Comparison of ENCODE assay signal across 2 cellular contexts in the genomic region with DNA sequence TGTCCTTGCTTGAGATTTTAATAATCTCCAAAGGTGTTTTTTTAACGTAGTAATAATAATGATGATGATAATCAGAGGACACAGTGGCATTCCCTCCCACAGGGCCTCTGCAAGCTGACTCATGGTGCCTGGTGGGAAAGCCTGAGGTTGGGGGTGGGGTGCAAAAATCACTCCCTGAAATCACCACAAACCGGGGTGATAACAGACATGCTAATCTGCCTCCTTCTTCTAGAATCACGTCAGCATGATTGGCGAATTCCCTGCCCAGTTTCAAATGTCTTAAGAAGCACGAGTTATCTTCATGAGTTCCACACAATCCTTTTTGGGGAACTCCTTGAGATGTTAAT.
TF ChIP-seq lines count a peak whose summit lies in the region.

No MANE protein-coding gene starts in this region.

TF ChIP-seq in GM23338, 12 proteins besides CTCF, POLR2A, EP300 and RAD21 (continued from another document):
- TF ChIP-seq, protein P1, sequence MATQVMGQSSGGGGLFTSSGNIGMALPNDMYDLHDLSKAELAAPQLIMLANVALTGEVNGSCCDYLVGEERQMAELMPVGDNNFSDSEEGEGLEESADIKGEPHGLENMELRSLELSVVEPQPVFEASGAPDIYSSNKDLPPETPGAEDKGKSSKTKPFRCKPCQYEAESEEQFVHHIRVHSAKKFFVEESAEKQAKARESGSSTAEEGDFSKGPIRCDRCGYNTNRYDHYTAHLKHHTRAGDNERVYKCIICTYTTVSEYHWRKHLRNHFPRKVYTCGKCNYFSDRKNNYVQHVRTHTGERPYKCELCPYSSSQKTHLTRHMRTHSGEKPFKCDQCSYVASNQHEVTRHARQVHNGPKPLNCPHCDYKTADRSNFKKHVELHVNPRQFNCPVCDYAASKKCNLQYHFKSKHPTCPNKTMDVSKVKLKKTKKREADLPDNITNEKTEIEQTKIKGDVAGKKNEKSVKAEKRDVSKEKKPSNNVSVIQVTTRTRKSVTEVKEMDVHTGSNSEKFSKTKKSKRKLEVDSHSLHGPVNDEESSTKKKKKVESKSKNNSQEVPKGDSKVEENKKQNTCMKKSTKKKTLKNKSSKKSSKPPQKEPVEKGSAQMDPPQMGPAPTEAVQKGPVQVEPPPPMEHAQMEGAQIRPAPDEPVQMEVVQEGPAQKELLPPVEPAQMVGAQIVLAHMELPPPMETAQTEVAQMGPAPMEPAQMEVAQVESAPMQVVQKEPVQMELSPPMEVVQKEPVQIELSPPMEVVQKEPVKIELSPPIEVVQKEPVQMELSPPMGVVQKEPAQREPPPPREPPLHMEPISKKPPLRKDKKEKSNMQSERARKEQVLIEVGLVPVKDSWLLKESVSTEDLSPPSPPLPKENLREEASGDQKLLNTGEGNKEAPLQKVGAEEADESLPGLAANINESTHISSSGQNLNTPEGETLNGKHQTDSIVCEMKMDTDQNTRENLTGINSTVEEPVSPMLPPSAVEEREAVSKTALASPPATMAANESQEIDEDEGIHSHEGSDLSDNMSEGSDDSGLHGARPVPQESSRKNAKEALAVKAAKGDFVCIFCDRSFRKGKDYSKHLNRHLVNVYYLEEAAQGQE (IDR thresholded peaks at IDR 0.05; ENCODE audit: unreplicated experiment) = no peak
- TF ChIP-seq POLR2AphosphoS5 (IDR thresholded peaks at IDR 0.05; ENCODE audit: low read depth) = no peak
- TF ChIP-seq NANOG (IDR thresholded peaks at IDR 0.05; ENCODE audit: borderline replicate concordance) = no peak
- no peak for TF ChIP-seq JUNB (IDR thresholded peaks at IDR 0.05; ENCODE audit: unreplicated experiment)
- no peak for TF ChIP-seq CREB1 (CRISPR knock-in tag; IDR thresholded peaks at IDR 0.05; ENCODE audit: low read depth)
- TF ChIP-seq ZNF331 (CRISPR knock-in tag; IDR thresholded peaks at IDR 0.05; ENCODE audit: low read depth) = no peak
- TF ChIP-seq, protein P2, sequence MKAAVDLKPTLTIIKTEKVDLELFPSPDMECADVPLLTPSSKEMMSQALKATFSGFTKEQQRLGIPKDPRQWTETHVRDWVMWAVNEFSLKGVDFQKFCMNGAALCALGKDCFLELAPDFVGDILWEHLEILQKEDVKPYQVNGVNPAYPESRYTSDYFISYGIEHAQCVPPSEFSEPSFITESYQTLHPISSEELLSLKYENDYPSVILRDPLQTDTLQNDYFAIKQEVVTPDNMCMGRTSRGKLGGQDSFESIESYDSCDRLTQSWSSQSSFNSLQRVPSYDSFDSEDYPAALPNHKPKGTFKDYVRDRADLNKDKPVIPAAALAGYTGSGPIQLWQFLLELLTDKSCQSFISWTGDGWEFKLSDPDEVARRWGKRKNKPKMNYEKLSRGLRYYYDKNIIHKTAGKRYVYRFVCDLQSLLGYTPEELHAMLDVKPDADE (IDR thresholded peaks at IDR 0.05) = no peak
- no peak for TF ChIP-seq STAT1 (IDR thresholded peaks at IDR 0.05; ENCODE audit: unreplicated experiment)
- TF ChIP-seq, protein P3, sequence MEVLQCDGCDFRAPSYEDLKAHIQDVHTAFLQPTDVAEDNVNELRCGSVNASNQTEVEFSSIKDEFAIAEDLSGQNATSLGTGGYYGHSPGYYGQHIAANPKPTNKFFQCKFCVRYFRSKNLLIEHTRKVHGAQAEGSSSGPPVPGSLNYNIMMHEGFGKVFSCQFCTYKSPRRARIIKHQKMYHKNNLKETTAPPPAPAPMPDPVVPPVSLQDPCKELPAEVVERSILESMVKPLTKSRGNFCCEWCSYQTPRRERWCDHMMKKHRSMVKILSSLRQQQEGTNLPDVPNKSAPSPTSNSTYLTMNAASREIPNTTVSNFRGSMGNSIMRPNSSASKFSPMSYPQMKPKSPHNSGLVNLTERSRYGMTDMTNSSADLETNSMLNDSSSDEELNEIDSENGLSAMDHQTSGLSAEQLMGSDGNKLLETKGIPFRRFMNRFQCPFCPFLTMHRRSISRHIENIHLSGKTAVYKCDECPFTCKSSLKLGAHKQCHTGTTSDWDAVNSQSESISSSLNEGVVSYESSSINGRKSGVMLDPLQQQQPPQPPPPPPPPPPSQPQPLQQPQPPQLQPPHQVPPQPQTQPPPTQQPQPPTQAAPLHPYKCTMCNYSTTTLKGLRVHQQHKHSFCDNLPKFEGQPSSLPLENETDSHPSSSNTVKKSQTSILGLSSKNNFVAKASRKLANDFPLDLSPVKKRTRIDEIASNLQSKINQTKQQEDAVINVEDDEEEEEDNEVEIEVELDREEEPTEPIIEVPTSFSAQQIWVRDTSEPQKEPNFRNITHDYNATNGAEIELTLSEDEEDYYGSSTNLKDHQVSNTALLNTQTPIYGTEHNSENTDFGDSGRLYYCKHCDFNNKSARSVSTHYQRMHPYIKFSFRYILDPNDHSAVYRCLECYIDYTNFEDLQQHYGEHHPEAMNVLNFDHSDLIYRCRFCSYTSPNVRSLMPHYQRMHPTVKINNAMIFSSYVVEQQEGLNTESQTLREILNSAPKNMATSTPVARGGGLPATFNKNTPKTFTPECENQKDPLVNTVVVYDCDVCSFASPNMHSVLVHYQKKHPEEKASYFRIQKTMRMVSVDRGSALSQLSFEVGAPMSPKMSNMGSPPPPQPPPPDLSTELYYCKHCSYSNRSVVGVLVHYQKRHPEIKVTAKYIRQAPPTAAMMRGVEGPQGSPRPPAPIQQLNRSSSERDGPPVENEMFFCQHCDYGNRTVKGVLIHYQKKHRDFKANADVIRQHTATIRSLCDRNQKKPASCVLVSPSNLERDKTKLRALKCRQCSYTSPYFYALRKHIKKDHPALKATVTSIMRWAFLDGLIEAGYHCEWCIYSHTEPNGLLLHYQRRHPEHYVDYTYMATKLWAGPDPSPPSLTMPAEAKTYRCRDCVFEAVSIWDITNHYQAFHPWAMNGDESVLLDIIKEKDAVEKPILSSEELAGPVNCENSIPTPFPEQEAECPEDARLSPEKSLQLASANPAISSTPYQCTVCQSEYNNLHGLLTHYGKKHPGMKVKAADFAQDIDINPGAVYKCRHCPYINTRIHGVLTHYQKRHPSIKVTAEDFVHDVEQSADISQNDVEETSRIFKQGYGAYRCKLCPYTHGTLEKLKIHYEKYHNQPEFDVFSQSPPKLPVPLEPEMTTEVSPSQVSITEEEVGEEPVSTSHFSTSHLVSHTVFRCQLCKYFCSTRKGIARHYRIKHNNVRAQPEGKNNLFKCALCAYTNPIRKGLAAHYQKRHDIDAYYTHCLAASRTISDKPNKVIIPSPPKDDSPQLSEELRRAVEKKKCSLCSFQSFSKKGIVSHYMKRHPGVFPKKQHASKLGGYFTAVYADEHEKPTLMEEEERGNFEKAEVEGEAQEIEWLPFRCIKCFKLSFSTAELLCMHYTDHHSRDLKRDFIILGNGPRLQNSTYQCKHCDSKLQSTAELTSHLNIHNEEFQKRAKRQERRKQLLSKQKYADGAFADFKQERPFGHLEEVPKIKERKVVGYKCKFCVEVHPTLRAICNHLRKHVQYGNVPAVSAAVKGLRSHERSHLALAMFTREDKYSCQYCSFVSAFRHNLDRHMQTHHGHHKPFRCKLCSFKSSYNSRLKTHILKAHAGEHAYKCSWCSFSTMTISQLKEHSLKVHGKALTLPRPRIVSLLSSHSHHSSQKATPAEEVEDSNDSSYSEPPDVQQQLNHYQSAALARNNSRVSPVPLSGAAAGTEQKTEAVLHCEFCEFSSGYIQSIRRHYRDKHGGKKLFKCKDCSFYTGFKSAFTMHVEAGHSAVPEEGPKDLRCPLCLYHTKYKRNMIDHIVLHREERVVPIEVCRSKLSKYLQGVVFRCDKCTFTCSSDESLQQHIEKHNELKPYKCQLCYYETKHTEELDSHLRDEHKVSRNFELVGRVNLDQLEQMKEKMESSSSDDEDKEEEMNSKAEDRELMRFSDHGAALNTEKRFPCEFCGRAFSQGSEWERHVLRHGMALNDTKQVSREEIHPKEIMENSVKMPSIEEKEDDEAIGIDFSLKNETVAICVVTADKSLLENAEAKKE (CRISPR knock-in tag; IDR thresholded peaks at IDR 0.05) = no peak
- TF ChIP-seq EZH2 (IDR thresholded peaks at IDR 0.05; ENCODE audit: low read depth, unreplicated experiment) = no peak
- no peak for TF ChIP-seq ZNF114 (CRISPR knock-in tag; IDR thresholded peaks at IDR 0.05)

TF ChIP-seq in SK-N-SH, 30 proteins besides CTCF, POLR2A, EP300 and RAD21 (continued from another document):
- TF ChIP-seq, protein P1 (IDR thresholded peaks at IDR 0.05; ENCODE audit: low read depth, low read length) = no peak
- TF ChIP-seq SMC3 (IDR thresholded peaks at IDR 0.05; ENCODE audit: low read depth, low read length) (no peak), NRF1 (IDR thresholded peaks at IDR 0.05; ENCODE audit: low read depth, low read length) (no peak)
